Comparison of ENCODE assay signal across 8 cellular contexts in the genomic region with DNA sequence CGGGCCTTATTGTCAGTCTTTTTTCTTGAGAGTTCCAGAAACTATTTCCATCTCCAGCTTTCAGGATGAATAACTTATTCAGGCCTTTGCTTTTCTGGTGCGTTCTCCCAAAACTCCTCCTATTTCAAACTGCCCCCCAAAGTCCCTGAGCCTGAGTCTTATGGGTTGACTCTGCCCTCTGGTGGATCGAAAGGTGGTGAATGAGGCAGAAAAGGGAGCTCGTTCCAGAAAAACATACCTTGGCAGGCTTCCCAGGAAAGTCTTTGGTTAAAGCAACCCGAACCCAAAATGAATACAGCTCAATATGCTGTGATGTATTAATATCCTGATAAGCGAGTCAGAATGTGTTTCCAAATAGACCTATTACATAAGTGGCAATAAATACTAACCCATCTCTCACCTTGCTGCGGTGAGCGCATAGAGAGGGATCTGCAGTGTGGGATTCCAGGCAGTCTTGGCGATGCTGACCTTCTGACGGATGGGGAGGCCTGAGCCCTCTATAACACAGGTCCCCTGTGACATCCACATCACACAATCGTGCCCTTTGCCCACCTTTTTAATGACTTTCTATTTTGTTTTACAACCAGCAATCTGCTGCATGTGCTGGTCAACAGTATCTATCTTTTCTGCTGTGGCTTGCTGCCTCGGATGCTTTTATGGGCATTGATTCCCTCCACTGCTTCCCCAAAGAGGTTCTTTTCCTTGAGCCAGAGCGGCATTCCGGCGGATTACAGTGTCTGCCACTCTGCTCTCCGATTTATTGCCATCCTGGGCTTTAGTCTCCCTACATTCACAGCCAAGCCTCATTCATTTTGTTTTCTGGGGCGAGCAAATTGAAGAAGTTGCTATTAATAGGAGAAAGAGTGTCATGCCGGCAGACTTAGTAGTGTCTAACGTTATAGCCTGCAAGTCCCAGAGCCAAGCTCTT.
DNase-seq lines count a peak whose midpoint lies in the region; ATAC-seq and TF ChIP-seq lines count a peak whose summit lies in the region.

No MANE protein-coding gene starts in this region.

- H3K27me3 Mint-ChIP-seq in WTC11 (ENCODE audit: low read depth), result no peaks in the 10 kb centered on the region

- no peak overlapping the region for H3K27ac ChIP-seq in cardiac muscle cell

- H3K36me3 ChIP-seq in MG63 (no peaks in the 10 kb centered on the region), cardiac muscle cell (no peaks in the 10 kb centered on the region)

- no peaks in the 10 kb centered on the region for H3K4me1 ChIP-seq in cardiac muscle cell (ENCODE audit: low read depth)

- POLR2A ChIA-PET in WTC11 (lab: Charles Lee), result no interaction called here

- ATAC-seq in WTC11 (peak; percentile 46), HG02840 (IDR thresholded peaks at IDR 0.05; ENCODE audit: low FRiP score, unreplicated experiment) (no peak), HG03135 (IDR thresholded peaks at IDR 0.05; ENCODE audit: unreplicated experiment) (no peak)

- H3K9me3 Mint-ChIP-seq in WTC11, result no peaks in the 10 kb centered on the region

- no peak overlapping the region for H3K4me3 Mint-ChIP-seq in WTC11

- no peaks in the 10 kb centered on the region for H3K36me3 Mint-ChIP-seq in WTC11

- TF ChIP-seq CTCF in WTC11 (IDR thresholded peaks at IDR 0.05) (peak; percentile 47), cardiac muscle cell (IDR thresholded peaks at IDR 0.05; ENCODE audit: low read depth, low read length) (peak; percentile 80)

- DNase-seq in COLO668 (lab: John Stamatoyannopoulos, UW; ENCODE audit: unreplicated experiment) (peak; percentile 26), MG63 (peak; percentile 73), WTC11 (ENCODE audit: low spot score) (peak; percentile 46), cardiac muscle cell (ENCODE audit: low read depth in 1 of 2, low spot score in 1 of 2) (peak; percentile 21 to 94), putamen (ENCODE audit: low spot score) (peak; percentile 84), HK-2 (ENCODE audit: unreplicated experiment) (no peak)

- H3K27me3 ChIP-seq in MG63 (no peaks in the 10 kb centered on the region), cardiac muscle cell (peaks cover 55% of the 10 kb centered on the region)

- no peak overlapping the region for H3K27ac Mint-ChIP-seq in WTC11

- H3K9me3 ChIP-seq in MG63 (no peaks in the 10 kb centered on the region), cardiac muscle cell (ENCODE audit: low read depth) (no peaks in the 10 kb centered on the region)

- no peak overlapping the region for H3K4me3 ChIP-seq in MG63
- no peak overlapping the region for H3K4me3 ChIP-seq in cardiac muscle cell

- CTCF ChIA-PET in WTC11 (lab: Charles Lee), result interaction anchor here (0.5 to 2.4 kb wide), 72 partner anchors 9 to 937 kb away, joined by 3 to 88 read pairs (median 5); no protein-coding TSS in a partner anchor

- peaks cover 23% of the 10 kb centered on the region for H3K4me1 Mint-ChIP-seq in WTC11

TF ChIP-seq in WTC11, 78 proteins besides CTCF, POLR2A, EP300 and RAD21 (continues in another document):
- TF ChIP-seq, protein P1, sequence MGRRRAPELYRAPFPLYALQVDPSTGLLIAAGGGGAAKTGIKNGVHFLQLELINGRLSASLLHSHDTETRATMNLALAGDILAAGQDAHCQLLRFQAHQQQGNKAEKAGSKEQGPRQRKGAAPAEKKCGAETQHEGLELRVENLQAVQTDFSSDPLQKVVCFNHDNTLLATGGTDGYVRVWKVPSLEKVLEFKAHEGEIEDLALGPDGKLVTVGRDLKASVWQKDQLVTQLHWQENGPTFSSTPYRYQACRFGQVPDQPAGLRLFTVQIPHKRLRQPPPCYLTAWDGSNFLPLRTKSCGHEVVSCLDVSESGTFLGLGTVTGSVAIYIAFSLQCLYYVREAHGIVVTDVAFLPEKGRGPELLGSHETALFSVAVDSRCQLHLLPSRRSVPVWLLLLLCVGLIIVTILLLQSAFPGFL (CRISPR knock-in tag; IDR thresholded peaks at IDR 0.05; ENCODE audit: borderline replicate concordance), result no peak
- TF ChIP-seq, protein P2, sequence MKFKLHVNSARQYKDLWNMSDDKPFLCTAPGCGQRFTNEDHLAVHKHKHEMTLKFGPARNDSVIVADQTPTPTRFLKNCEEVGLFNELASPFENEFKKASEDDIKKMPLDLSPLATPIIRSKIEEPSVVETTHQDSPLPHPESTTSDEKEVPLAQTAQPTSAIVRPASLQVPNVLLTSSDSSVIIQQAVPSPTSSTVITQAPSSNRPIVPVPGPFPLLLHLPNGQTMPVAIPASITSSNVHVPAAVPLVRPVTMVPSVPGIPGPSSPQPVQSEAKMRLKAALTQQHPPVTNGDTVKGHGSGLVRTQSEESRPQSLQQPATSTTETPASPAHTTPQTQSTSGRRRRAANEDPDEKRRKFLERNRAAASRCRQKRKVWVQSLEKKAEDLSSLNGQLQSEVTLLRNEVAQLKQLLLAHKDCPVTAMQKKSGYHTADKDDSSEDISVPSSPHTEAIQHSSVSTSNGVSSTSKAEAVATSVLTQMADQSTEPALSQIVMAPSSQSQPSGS (CRISPR knock-in tag; IDR thresholded peaks at IDR 0.05; ENCODE audit: borderline replicate concordance, low read depth), result no peak
- TF ChIP-seq, protein P3, sequence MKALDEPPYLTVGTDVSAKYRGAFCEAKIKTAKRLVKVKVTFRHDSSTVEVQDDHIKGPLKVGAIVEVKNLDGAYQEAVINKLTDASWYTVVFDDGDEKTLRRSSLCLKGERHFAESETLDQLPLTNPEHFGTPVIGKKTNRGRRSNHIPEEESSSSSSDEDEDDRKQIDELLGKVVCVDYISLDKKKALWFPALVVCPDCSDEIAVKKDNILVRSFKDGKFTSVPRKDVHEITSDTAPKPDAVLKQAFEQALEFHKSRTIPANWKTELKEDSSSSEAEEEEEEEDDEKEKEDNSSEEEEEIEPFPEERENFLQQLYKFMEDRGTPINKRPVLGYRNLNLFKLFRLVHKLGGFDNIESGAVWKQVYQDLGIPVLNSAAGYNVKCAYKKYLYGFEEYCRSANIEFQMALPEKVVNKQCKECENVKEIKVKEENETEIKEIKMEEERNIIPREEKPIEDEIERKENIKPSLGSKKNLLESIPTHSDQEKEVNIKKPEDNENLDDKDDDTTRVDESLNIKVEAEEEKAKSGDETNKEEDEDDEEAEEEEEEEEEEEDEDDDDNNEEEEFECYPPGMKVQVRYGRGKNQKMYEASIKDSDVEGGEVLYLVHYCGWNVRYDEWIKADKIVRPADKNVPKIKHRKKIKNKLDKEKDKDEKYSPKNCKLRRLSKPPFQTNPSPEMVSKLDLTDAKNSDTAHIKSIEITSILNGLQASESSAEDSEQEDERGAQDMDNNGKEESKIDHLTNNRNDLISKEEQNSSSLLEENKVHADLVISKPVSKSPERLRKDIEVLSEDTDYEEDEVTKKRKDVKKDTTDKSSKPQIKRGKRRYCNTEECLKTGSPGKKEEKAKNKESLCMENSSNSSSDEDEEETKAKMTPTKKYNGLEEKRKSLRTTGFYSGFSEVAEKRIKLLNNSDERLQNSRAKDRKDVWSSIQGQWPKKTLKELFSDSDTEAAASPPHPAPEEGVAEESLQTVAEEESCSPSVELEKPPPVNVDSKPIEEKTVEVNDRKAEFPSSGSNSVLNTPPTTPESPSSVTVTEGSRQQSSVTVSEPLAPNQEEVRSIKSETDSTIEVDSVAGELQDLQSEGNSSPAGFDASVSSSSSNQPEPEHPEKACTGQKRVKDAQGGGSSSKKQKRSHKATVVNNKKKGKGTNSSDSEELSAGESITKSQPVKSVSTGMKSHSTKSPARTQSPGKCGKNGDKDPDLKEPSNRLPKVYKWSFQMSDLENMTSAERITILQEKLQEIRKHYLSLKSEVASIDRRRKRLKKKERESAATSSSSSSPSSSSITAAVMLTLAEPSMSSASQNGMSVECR (CRISPR knock-in tag; IDR thresholded peaks at IDR 0.05; ENCODE audit: borderline replicate concordance), result no peak
- TF ChIP-seq NR1H2 (CRISPR knock-in tag; IDR thresholded peaks at IDR 0.05) (no peak), CREB1 (CRISPR knock-in tag; IDR thresholded peaks at IDR 0.05) (no peak), MXD4 (CRISPR knock-in tag; IDR thresholded peaks at IDR 0.05; ENCODE audit: borderline replicate concordance) (no peak), ZBTB21 (CRISPR knock-in tag; IDR thresholded peaks at IDR 0.05; ENCODE audit: borderline replicate concordance) (no peak), GABPB1 (CRISPR knock-in tag; IDR thresholded peaks at IDR 0.05) (no peak), TP53 (CRISPR knock-in tag; IDR thresholded peaks at IDR 0.05) (no peak), SMAD3 (CRISPR knock-in tag; IDR thresholded peaks at IDR 0.05; ENCODE audit: borderline replicate concordance) (no peak), KAT7 (CRISPR knock-in tag; IDR thresholded peaks at IDR 0.05; ENCODE audit: borderline replicate concordance) (no peak), ZNF671 (CRISPR knock-in tag; IDR thresholded peaks at IDR 0.05) (no peak)
- TF ChIP-seq, protein P4, sequence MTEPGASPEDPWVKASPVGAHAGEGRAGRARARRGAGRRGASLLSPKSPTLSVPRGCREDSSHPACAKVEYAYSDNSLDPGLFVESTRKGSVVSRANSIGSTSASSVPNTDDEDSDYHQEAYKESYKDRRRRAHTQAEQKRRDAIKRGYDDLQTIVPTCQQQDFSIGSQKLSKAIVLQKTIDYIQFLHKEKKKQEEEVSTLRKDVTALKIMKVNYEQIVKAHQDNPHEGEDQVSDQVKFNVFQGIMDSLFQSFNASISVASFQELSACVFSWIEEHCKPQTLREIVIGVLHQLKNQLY (CRISPR knock-in tag; IDR thresholded peaks at IDR 0.05), result no peak
- TF ChIP-seq, protein P5, sequence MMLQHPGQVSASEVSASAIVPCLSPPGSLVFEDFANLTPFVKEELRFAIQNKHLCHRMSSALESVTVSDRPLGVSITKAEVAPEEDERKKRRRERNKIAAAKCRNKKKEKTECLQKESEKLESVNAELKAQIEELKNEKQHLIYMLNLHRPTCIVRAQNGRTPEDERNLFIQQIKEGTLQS (CRISPR knock-in tag; conservative IDR thresholded peaks at IDR 0.05), result no peak
